In genomic region chr9:136980669-136981478, GRCh38 we compare ENCODE assay signal across 2 cellular contexts.
TF ChIP-seq lines count a peak whose summit lies in the region.

No MANE protein-coding gene starts in this region.

TF ChIP-seq in GM12878, 131 proteins besides CTCF, POLR2A, EP300 and RAD21:
- TF ChIP-seq ZNF24 (IDR thresholded peaks at IDR 0.05) (peak; percentile 76), ZZZ3 (IDR thresholded peaks at IDR 0.05; ENCODE audit: control insufficient read depth, insufficient read length, low read depth) (no peak)

TF ChIP-seq in endothelial cell of umbilical vein, 7 proteins besides CTCF, POLR2A, EP300 and RAD21:
- TF ChIP-seq GATA2 (IDR thresholded peaks at IDR 0.05; ENCODE audit: insufficient read depth, insufficient read length, low read depth, low read length) = no peak
- TF ChIP-seq MYC (IDR thresholded peaks at IDR 0.05; ENCODE audit: low read depth, low read length) = no peak
- TF ChIP-seq JUN (IDR thresholded peaks at IDR 0.05; ENCODE audit: borderline replicate concordance, insufficient read depth, insufficient read length, low read depth) = no peak
- no peak for TF ChIP-seq EZH2 (IDR thresholded peaks at IDR 0.05; ENCODE audit: borderline replicate concordance, low read depth, low read length, severe bottlenecking)
- no peak for TF ChIP-seq POLR2AphosphoS5 (IDR thresholded peaks at IDR 0.05; ENCODE audit: insufficient read depth, low read depth, low read length)
- TF ChIP-seq MAX (IDR thresholded peaks at IDR 0.05; ENCODE audit: insufficient read depth, insufficient read length) = no peak
- no peak for TF ChIP-seq FOS (IDR thresholded peaks at IDR 0.05; ENCODE audit: borderline replicate concordance, insufficient read depth, low read length)
